Comparison of ENCODE assay signal across 29 cellular contexts in the genomic region with DNA sequence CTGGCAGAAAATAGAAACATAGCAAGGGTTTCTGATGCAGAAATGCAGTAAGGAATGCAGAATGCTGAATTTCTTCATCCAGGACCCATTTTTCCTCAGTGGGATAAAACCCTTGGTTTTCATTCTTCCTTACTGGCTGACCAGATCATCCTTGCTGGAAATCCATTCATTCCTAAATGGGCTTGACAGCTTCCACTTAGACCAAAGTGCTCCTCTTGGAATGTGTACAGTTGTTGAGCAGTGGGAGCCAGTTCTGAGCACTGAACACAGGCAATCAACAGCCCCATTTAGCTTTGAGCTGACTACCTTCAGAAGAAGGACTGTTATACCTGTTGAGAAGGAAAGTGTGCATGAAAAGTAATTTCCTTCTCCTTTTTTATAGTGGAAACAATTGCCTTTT.
"Had no signal": no experiment of that assay in that cellular context is flagged by ENCODE, and none has a peak within 500 bp of the region (broad histone marks: within the 10 kb centered on the region; RNA-seq: fewer than 3 reads in every experiment).

No MANE protein-coding gene starts in this region.

- H3K9ac ChIP-seq: neural progenitor cell, parathyroid adenoma had no signal

- H3K27me3 ChIP-seq: neural progenitor cell, ovary, right lobe of liver, sigmoid colon, thyroid gland, tibial nerve, upper lobe of left lung, vagina had no signal

- H3K4me3 ChIP-seq: neural progenitor cell, ovary, psoas muscle, right lobe of liver, sigmoid colon, skin epidermis, smooth muscle cell, spleen, thoracic aorta, thyroid gland, tibial nerve, upper lobe of left lung, vagina had no signal

- H3K4me1 ChIP-seq: neural progenitor cell, parathyroid adenoma, psoas muscle, right lobe of liver, sigmoid colon, spleen, thyroid gland, upper lobe of left lung, vagina had no signal

- H3K36me3 ChIP-seq: neural progenitor cell, ovary, right lobe of liver, sigmoid colon, spleen, thoracic aorta, thyroid gland, tibial nerve, upper lobe of left lung, vagina had no signal

- H2AFZ ChIP-seq: neural progenitor cell, parathyroid adenoma had no signal

- H3K79me2 ChIP-seq: parathyroid adenoma had no signal

- ATAC-seq: naive thymus-derived CD8-positive, alpha-beta T cell; natural killer cell treated with Interleukin-12 subunit alpha and Interleukin-12 subunit beta and Interleukin-15 and Interleukin-18, amount 100 ng/mL, for 72 hours; psoas muscle; right cardiac atrium; right lobe of liver; stimulated activated memory B cell treated with anti-CD40 and anti-IgM and Interleukin-4, amounts not matched to agents 10 μg/mL and 1 μg/mL and 100 μg/mL, for 72 hours; stimulated activated naive CD8-positive, alpha-beta T cell treated with anti-CD3 and anti-CD28 coated beads, Interleukin-15, amount 100 ng/mL, for 72 hours; stimulated activated naive CD8-positive, alpha-beta T cell treated with anti-CD3 and anti-CD28 coated beads, Interleukin-15, Interleukin-2, amounts not matched to agents 100 U/mL and 50 U/mL, for 24 hours had no signal

- H3K27ac ChIP-seq: neural progenitor cell, ovary, parathyroid adenoma, psoas muscle, right lobe of liver, sigmoid colon, skin epidermis, spleen, thoracic aorta, thyroid gland, upper lobe of left lung, vagina had no signal

- H3K4me2 ChIP-seq: neural progenitor cell, smooth muscle cell had no signal

- H3K9me3 ChIP-seq: ovary, psoas muscle, right lobe of liver, sigmoid colon, spleen, thoracic aorta, thyroid gland, tibial nerve, upper lobe of left lung, vagina had no signal

- DNase-seq: naive thymus-derived CD8-positive, alpha-beta T cell; nephron progenitor cell; ovary; psoas muscle; right cardiac atrium; right lobe of liver; sigmoid colon; spleen; stimulated activated CD4-positive, alpha-beta T cell treated with anti-CD3 and anti-CD28 coated beads, Interleukin-12 subunit alpha, Interleukin-12 subunit beta, amount 100 ng/mL, for 4 hours; stimulated activated CD4-positive, alpha-beta T cell treated with anti-CD3 and anti-CD28 coated beads, Interleukin-1b, Interleukin-23, amount 100 ng/mL, for 48 hours; stimulated activated CD4-positive, alpha-beta T cell treated with anti-CD3 and anti-CD28 coated beads, Interleukin-4, amount 100 ng/mL, for 1 hour; stimulated activated CD4-positive, alpha-beta T cell treated with anti-CD3 and anti-CD28 coated beads, Interleukin-4, amount 100 ng/mL, for 4 hours; stimulated activated CD8-positive, alpha-beta memory T cell treated with anti-CD3 and anti-CD28 coated beads, Interleukin-4, amount 100 ng/mL, for 48 hours; stimulated activated naive CD4-positive, alpha-beta T cell; stimulated activated naive CD8-positive, alpha-beta T cell treated with anti-CD3 and anti-CD28 coated beads, Interleukin-15, amount 100 ng/mL, for 72 hours; stimulated activated naive CD8-positive, alpha-beta T cell treated with anti-CD3 and anti-CD28 coated beads, Interleukin-15, Interleukin-2, amounts not matched to agents 100 U/mL and 50 U/mL, for 24 hours; substantia nigra; thyroid gland; trophoblast cell; upper lobe of left lung had no signal
